In genomic region chr1:160097911-160098851, GRCh38 we compare ENCODE assay signal across 8 cellular contexts. TPM values are rescaled to one million over a fixed set of nuclear protein-coding genes. Genes with fewer than 3 reads are reported as not detected.
A peak's percentile ranks its signal among the peaks of the same experiment; 100 is the strongest.
DNase-seq lines count a peak whose midpoint lies in the region; ATAC-seq lines count a peak whose summit lies in the region.

Gene IGSF8 (minus strand): TSS chr1:160098619. CDS start chr1:160098472, 147 bp downstream.

- peak within 1 kb of the TSS; percentile 99 for H3K27ac ChIP-seq in cingulate gyrus (ENCODE audit: low read depth, low read length)

- peak; percentile 87 for DNase-seq in SIG-M5 treated with dmso at 0.1 percent for 504 hours (lab: John Stamatoyannopoulos, UW; ENCODE audit: unreplicated experiment)
- no peak for DNase-seq in SIG-M5 (lab: John Stamatoyannopoulos, UW)
- DNase-seq in NCI-H446 treated with DMSO at 0.1 percent for 48 hours (lab: John Stamatoyannopoulos, UW), result peak; percentile 72
- peak; percentile 92 to 94 for DNase-seq in activated CD4-positive, alpha-beta T cell treated with anti-CD3 and anti-CD28 coated beads for 4 hours
- DNase-seq in left lobe of liver (ENCODE audit: low spot score), result peak; percentile 93
- DNase-seq in stimulated activated CD4-positive, alpha-beta T cell treated with anti-CD3 and anti-CD28 coated beads, Interleukin-2, amount 100 ng/mL, for 4 hours (ENCODE audit: low read depth), result peak; percentile 84

- ATAC-seq in HG03066 (IDR thresholded peaks at IDR 0.05; ENCODE audit: low read depth, unreplicated experiment) (peak; percentile 45), left lobe of liver (peak; percentile 71)

RNA-seq across cellular contexts. Expression of gene IGSF8, which starts in this region (rescaled TPM):
- 54.5 TPM for total RNA-seq in left lobe of liver
